1 cellular context compared by ENCODE assay signal in genomic region chr10:1048732-1049424, GRCh38.
TF ChIP-seq lines count a peak whose summit lies in the region.

TSS of gene IDI1 (minus strand) at chr10:1049119. CDS start at chr10:1049003, 116 bp downstream.

TF ChIP-seq in HepG2, 621 proteins besides CTCF, POLR2A, EP300 and RAD21 (continued from another document and continues in another):
- TF ChIP-seq SNAPC2 (CRISPR knock-in tag; IDR thresholded peaks at IDR 0.05) (peak; percentile 86; the same call in 1 of the 2 replicates), YY1 (IDR thresholded peaks at IDR 0.05; ENCODE audit: insufficient read depth, insufficient replicate concordance, low read depth, low read length) (peak; percentile 72), SAP130 (CRISPR knock-in tag; IDR thresholded peaks at IDR 0.05; ENCODE audit: low read depth) (peak; percentile 89), ZNF674 (CRISPR knock-in tag; IDR thresholded peaks at IDR 0.05; ENCODE audit: low read depth) (no peak), JUNB (CRISPR knock-in tag; IDR thresholded peaks at IDR 0.05; ENCODE audit: borderline replicate concordance) (no peak), SNRNP70 (IDR thresholded peaks at IDR 0.05; ENCODE audit: low read depth, low read length) (no peak), SRSF9 (IDR thresholded peaks at IDR 0.05; ENCODE audit: borderline replicate concordance, insufficient read depth, low read depth, low read length, poor library complexity, severe bottlenecking) (no peak), PCBP2 (optimal IDR thresholded peaks at IDR 0.05; ENCODE audit: low read depth, low read length, poor library complexity, severe bottlenecking) (no peak), TSC22D2 (CRISPR knock-in tag; IDR thresholded peaks at IDR 0.05; ENCODE audit: borderline replicate concordance) (peak; percentile 90; the same call in 1 of the 2 replicates), ZBTB10 (CRISPR knock-in tag; IDR thresholded peaks at IDR 0.05; ENCODE audit: borderline replicate concordance) (no peak), SNAI1 (CRISPR knock-in tag; IDR thresholded peaks at IDR 0.05; ENCODE audit: borderline replicate concordance) (peak; percentile 92), ZNF607 (CRISPR knock-in tag; IDR thresholded peaks at IDR 0.05; ENCODE audit: borderline replicate concordance) (peak; percentile 85), KLF9 (CRISPR knock-in tag; IDR thresholded peaks at IDR 0.05; ENCODE audit: low read depth) (no peak), DPF2 (CRISPR knock-in tag; IDR thresholded peaks at IDR 0.05; ENCODE audit: borderline replicate concordance, low read depth) (no peak), ZFP91 (CRISPR knock-in tag; IDR thresholded peaks at IDR 0.05; ENCODE audit: borderline replicate concordance) (peak; percentile 100), SP140L (CRISPR knock-in tag; IDR thresholded peaks at IDR 0.05; ENCODE audit: borderline replicate concordance) (no peak), ZFP62 (CRISPR knock-in tag; IDR thresholded peaks at IDR 0.05) (no peak), ATRX (CRISPR knock-in tag; IDR thresholded peaks at IDR 0.05; ENCODE audit: borderline replicate concordance) (no peak), FOXA3 (CRISPR knock-in tag; IDR thresholded peaks at IDR 0.05) (peak; percentile 70), ZNF550 (CRISPR knock-in tag; IDR thresholded peaks at IDR 0.05; ENCODE audit: borderline replicate concordance) (no peak; the same call in 1 of the 2 replicates), ZNF512 (CRISPR knock-in tag; IDR thresholded peaks at IDR 0.05) (no peak), RFX3 (CRISPR knock-in tag; IDR thresholded peaks at IDR 0.05) (0 out of 2 replicates have a peak, but pooled peaks have one; percentile 8), THYN1 (CRISPR knock-in tag; IDR thresholded peaks at IDR 0.05; ENCODE audit: borderline replicate concordance, low read depth) (no peak), DBP (CRISPR knock-in tag; IDR thresholded peaks at IDR 0.05; ENCODE audit: not compliant biosample characterization) (peak; percentile 73), PPARG (CRISPR knock-in tag; conservative IDR thresholded peaks at IDR 0.05) (peak; percentile 50), ATF6 (CRISPR knock-in tag; conservative IDR thresholded peaks at IDR 0.05) (no peak), ZFAT (CRISPR knock-in tag; conservative IDR thresholded peaks at IDR 0.05) (peak; percentile 46; the same call in 1 of the 2 replicates), MAFK (conservative IDR thresholded peaks at IDR 0.05 in 1 of 2, IDR thresholded peaks at IDR 0.05 in 1 of 2; ENCODE audit: low read length in 2 of 2) (no peak), ARNT (IDR thresholded peaks at IDR 0.05) (no peak), BRF2 (CRISPR knock-in tag; IDR thresholded peaks at IDR 0.05) (peak; percentile 88), TEAD3 (CRISPR knock-in tag; optimal IDR thresholded peaks at IDR 0.05; ENCODE audit: borderline replicate concordance) (peak; percentile 65), MBNL3 (CRISPR knock-in tag; conservative IDR thresholded peaks at IDR 0.05) (no peak), ZNF614 (CRISPR knock-in tag; IDR thresholded peaks at IDR 0.05; ENCODE audit: borderline replicate concordance) (peak; percentile 55; the same call in 1 of the 2 replicates), SCMH1 (CRISPR knock-in tag; IDR thresholded peaks at IDR 0.05; ENCODE audit: borderline replicate concordance) (no peak)
- TF ChIP-seq, protein P1, sequence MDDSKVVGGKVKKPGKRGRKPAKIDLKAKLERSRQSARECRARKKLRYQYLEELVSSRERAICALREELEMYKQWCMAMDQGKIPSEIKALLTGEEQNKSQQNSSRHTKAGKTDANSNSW (CRISPR knock-in tag; IDR thresholded peaks at IDR 0.05; ENCODE audit: borderline replicate concordance): no peak
- TF ChIP-seq, protein P2, sequence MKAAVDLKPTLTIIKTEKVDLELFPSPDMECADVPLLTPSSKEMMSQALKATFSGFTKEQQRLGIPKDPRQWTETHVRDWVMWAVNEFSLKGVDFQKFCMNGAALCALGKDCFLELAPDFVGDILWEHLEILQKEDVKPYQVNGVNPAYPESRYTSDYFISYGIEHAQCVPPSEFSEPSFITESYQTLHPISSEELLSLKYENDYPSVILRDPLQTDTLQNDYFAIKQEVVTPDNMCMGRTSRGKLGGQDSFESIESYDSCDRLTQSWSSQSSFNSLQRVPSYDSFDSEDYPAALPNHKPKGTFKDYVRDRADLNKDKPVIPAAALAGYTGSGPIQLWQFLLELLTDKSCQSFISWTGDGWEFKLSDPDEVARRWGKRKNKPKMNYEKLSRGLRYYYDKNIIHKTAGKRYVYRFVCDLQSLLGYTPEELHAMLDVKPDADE (CRISPR knock-in tag; IDR thresholded peaks at IDR 0.05): no peak
- TF ChIP-seq, protein P3, sequence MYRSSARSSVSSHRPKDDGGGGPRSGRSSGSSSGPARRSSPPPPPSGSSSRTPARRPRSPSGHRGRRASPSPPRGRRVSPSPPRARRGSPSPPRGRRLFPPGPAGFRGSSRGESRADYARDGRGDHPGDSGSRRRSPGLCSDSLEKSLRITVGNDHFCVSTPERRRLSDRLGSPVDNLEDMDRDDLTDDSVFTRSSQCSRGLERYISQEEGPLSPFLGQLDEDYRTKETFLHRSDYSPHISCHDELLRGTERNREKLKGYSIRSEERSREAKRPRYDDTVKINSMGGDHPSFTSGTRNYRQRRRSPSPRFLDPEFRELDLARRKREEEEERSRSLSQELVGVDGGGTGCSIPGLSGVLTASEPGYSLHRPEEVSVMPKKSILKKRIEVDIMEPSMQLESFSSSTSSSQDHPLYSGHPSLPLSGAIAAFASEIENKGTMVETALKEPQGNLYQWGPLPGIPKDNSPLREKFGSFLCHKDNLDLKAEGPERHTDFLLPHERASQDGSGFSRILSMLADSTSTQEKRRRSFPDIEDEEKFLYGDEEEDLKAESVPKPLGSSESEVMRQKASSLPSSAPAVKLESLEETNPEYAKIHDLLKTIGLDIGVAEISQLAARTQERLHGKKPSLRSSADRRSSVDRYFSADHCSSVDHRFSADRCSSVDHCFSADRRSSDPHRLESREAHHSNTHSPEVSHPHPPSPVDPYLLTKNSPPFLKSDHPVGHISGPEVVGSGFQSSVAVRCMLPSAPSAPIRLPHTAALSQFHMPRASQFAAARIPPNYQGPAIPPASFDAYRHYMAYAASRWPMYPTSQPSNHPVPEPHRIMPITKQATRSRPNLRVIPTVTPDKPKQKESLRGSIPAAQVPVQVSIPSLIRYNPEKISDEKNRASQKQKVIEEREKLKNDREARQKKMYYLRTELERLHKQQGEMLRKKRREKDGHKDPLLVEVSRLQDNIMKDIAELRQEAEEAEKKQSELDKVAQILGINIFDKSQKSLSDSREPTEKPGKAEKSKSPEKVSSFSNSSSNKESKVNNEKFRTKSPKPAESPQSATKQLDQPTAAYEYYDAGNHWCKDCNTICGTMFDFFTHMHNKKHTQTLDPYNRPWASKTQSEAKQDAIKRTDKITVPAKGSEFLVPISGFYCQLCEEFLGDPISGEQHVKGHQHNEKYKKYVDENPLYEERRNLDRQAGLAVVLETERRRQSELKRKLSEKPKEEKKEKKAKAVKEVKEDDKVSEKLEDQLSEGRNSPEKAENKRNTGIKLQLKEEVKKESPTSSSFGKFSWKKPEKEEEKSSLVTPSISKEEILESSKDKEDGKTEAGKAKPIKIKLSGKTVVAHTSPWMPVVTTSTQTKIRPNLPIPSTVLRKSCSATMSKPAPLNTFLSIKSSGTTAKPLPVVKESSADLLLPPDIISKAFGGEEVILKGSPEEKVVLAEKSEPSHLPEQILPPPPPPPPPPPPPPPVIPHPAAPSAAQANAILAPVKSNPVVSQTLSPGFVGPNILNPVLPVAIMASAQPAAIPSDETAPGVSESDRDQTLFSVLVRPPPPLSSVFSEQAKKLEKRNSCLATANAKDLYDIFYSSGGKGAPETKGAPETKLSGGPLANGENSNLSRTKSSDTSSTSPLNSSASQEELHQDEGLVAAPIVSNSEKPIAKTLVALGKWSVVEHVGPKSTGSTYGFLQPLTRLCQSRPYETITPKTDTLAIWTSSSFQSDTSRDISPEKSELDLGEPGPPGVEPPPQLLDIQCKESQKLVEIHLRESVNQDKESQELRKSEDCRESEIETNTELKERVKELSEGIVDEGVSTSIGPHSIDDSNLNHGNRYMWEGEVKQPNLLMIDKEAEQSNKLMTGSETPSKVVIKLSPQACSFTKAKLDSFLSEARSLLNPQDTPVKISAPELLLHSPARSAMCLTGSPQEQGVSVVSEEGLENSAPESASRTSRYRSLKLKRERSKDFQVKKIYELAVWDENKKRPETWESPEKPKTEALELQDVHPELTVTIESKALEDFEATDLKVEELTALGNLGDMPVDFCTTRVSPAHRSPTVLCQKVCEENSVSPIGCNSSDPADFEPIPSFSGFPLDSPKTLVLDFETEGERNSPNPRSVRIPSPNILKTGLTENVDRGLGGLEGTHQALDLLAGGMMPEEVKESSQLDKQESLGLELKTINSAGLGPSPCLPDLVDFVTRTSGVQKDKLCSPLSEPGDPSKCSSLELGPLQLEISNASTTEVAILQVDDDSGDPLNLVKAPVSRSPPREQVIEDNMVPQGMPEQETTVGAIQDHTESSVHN (CRISPR knock-in tag; IDR thresholded peaks at IDR 0.05): peak; percentile 70; the same call in 1 of the 2 replicates
- TF ChIP-seq, protein P4, sequence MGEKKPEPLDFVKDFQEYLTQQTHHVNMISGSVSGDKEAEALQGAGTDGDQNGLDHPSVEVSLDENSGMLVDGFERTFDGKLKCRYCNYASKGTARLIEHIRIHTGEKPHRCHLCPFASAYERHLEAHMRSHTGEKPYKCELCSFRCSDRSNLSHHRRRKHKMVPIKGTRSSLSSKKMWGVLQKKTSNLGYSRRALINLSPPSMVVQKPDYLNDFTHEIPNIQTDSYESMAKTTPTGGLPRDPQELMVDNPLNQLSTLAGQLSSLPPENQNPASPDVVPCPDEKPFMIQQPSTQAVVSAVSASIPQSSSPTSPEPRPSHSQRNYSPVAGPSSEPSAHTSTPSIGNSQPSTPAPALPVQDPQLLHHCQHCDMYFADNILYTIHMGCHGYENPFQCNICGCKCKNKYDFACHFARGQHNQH (CRISPR knock-in tag; IDR thresholded peaks at IDR 0.05): peak; percentile 83
